In genomic region chr5:5492087-5492933, GRCh38 we compare ENCODE assay signal across 9 cellular contexts.
A peak's percentile ranks its signal among the peaks of the same experiment; 100 is the strongest.
DNase-seq lines count a peak whose midpoint lies in the region; ATAC-seq, FAIRE-seq and TF ChIP-seq lines count a peak whose summit lies in the region.
"Had no signal": no experiment of that assay in that cellular context is flagged by ENCODE, and none has a peak within 500 bp of the region (broad histone marks: within the 10 kb centered on the region; RNA-seq: fewer than 3 reads in every experiment).

No MANE protein-coding gene starts in this region.

- H3K36me3 Mint-ChIP-seq in activated T-helper 2 cell treated with anti-CD3 and anti-CD28 coated beads, Interferon-gamma antibody, Interleukin-2, Interleukin-4, amounts not matched to agents 10 μg/mL and 5 μg/mL and 100 μg/mL, durations not matched to agents 14 hours and 24 hours and 36 hours (ENCODE audit: low read depth), result peaks cover 9% of the 10 kb centered on the region

- H3K4me1 Mint-ChIP-seq in activated T-helper 2 cell treated with anti-CD3 and anti-CD28 coated beads, Interferon-gamma antibody, Interleukin-2, Interleukin-4, amounts not matched to agents 10 μg/mL and 5 μg/mL and 100 μg/mL, durations not matched to agents 14 hours and 24 hours and 36 hours (ENCODE audit: low read depth), result peaks cover 10% of the 10 kb centered on the region

- TF ChIP-seq CTCF in retinal pigment epithelial cell (conservative IDR thresholded peaks at IDR 0.05; ENCODE audit: low read depth, low read length), result peak; percentile 79

- no peak overlapping the region for H3K27ac Mint-ChIP-seq in activated T-helper 2 cell treated with anti-CD3 and anti-CD28 coated beads, Interferon-gamma antibody, Interleukin-2, Interleukin-4, amounts not matched to agents 10 μg/mL and 5 μg/mL and 100 μg/mL, durations not matched to agents 14 hours and 24 hours and 36 hours

- no peaks in the 10 kb centered on the region for H3K9me3 ChIP-seq in BLaER1 treated with 17β-estradiol and CSF1 and Interleukin-3, amounts not matched to agents 10 nM and 100 nM (replicated peaks in 1 of 11)

- H3K4me1 ChIP-seq in BLaER1 treated with 17β-estradiol and CSF1 and Interleukin-3, amounts not matched to agents 10 nM and 100 nM, result peaks cover 4 to 18% (median 9%) of the 10 kb centered on the region in 10 experiments; a peak in 17 of 20 replicates

- no peak overlapping the region for H3K27ac ChIP-seq in BLaER1 treated with 17β-estradiol and CSF1 and Interleukin-3, amounts not matched to agents 10 nM and 100 nM
- H3K27ac ChIP-seq: skin epidermis had no signal

- peaks cover 0 to 16% (median 0%) of the 10 kb centered on the region in 11 experiments; a peak in 6 of 22 replicates for H4K20me1 ChIP-seq in BLaER1 treated with 17β-estradiol and CSF1 and Interleukin-3, amounts not matched to agents 10 nM and 100 nM

- no peaks in the 10 kb centered on the region; a peak in 1 of 22 replicates for H3K27me3 ChIP-seq in BLaER1 treated with 17β-estradiol and CSF1 and Interleukin-3, amounts not matched to agents 10 nM and 100 nM

- peak; percentile 76 for FAIRE-seq in GM18507 (lab: Jason Lieb, UNC)

- intact Hi-C loops in activated T-helper 2 cell treated with anti-CD3 and anti-CD28 coated beads, Interferon-gamma antibody, Interleukin-2, Interleukin-4, amounts not matched to agents 10 μg/mL and 5 μg/mL and 100 μg/mL, durations not matched to agents 14 hours and 24 hours and 36 hours (cut with micrococcal nuclease), result loop anchor here (5.0 to 10.0 kb wide), 4 partner anchors 152 to 1085 kb away; no protein-coding TSS in a partner anchor

- no peak overlapping the region for H3K9ac ChIP-seq in BLaER1 treated with 17β-estradiol and CSF1 and Interleukin-3, amounts not matched to agents 10 nM and 100 nM

- peak; percentile 37 for ATAC-seq in HG03521 (IDR thresholded peaks at IDR 0.05; ENCODE audit: unreplicated experiment)

- no peaks in the 10 kb centered on the region for H3K9me3 Mint-ChIP-seq in activated T-helper 2 cell treated with anti-CD3 and anti-CD28 coated beads, Interferon-gamma antibody, Interleukin-2, Interleukin-4, amounts not matched to agents 10 μg/mL and 5 μg/mL and 100 μg/mL, durations not matched to agents 14 hours and 24 hours and 36 hours

- H3K4me3 Mint-ChIP-seq in activated T-helper 2 cell treated with anti-CD3 and anti-CD28 coated beads, Interferon-gamma antibody, Interleukin-2, Interleukin-4, amounts not matched to agents 10 μg/mL and 5 μg/mL and 100 μg/mL, durations not matched to agents 14 hours and 24 hours and 36 hours (ENCODE audit: low read depth), result peak overlapping the region; percentile 43

- H3K4me2 ChIP-seq in BLaER1 treated with 17β-estradiol and CSF1 and Interleukin-3, amounts not matched to agents 10 nM and 100 nM, result peak overlapping the region in 7 of 11 experiments; percentile 10 to 65 (median 38); a peak in 9 of 22 replicates

- H3K4me3 ChIP-seq in BLaER1 treated with 17β-estradiol and CSF1 and Interleukin-3, amounts not matched to agents 10 nM and 100 nM, result no peak overlapping the region
- H3K4me3 ChIP-seq in retinal pigment epithelial cell (ENCODE audit: low read length), result no peak overlapping the region
- H3K4me3 ChIP-seq: skin epidermis had no signal

- peaks cover 12% of the 10 kb centered on the region for H3K27me3 Mint-ChIP-seq in activated T-helper 2 cell treated with anti-CD3 and anti-CD28 coated beads, Interferon-gamma antibody, Interleukin-2, Interleukin-4, amounts not matched to agents 10 μg/mL and 5 μg/mL and 100 μg/mL, durations not matched to agents 14 hours and 24 hours and 36 hours (ENCODE audit: low read depth)

- DNase-seq in GM18507 (ENCODE audit: extremely low spot score, insufficient read length, low read depth) (peak; percentile 18), NCI-H748 treated with DMSO at 0.1 percent for 48 hours (lab: John Stamatoyannopoulos, UW) (peak; percentile 93), glomerular visceral epithelial cell (ENCODE audit: extremely low spot score) (peak; percentile 55), retinal pigment epithelial cell (ENCODE audit: low read depth) (peak; percentile 9), middle frontal gyrus (ENCODE audit: extremely low spot score, low spot score) (no peak)
- DNase-seq in activated T-helper 2 cell treated with anti-CD3 and anti-CD28 coated beads, Interferon-gamma antibody, Interleukin-2, Interleukin-4, amounts not matched to agents 10 μg/mL and 5 μg/mL and 100 μg/mL, durations not matched to agents 14 hours and 24 hours and 36 hours (ENCODE audit: low spot score), result peak; percentile 33

- H3K36me3 ChIP-seq in BLaER1 treated with 17β-estradiol and CSF1 and Interleukin-3, amounts not matched to agents 10 nM and 100 nM, result peaks cover 24 to 39% (median 33%) of the 10 kb centered on the region in 11 experiments
